ENCODE assay signal across 20 cellular contexts in genomic region chr12:75831413-75831812, GRCh38.
DNase-seq lines count a peak whose midpoint lies in the region; TF ChIP-seq lines count a peak whose summit lies in the region.
"Had no signal": no experiment of that assay in that cellular context is flagged by ENCODE, and none has a peak within 500 bp of the region (broad histone marks: within the 10 kb centered on the region; RNA-seq: fewer than 3 reads in every experiment).

No MANE protein-coding gene starts in this region.

- TF ChIP-seq CTCF in fibroblast of pulmonary artery (IDR thresholded peaks at IDR 0.05; ENCODE audit: low read length, missing control alignments) = no peak

- no peak overlapping the region for H2BK5ac ChIP-seq in mesendoderm (ENCODE audit: low read length)

- no peak overlapping the region for H2BK15ac ChIP-seq in mesendoderm (replicated peaks; ENCODE audit: low read depth)

- no peak overlapping the region for H3K23ac ChIP-seq in mesendoderm (ENCODE audit: low read length)

- no peak overlapping the region for H3K9ac ChIP-seq in mesendoderm (ENCODE audit: low read length)

- H3K79me2 ChIP-seq in mesendoderm (ENCODE audit: control insufficient read depth, insufficient read depth, low read length) = no peaks in the 10 kb centered on the region

- H3K79me1 ChIP-seq in mesendoderm (ENCODE audit: low read length) = no peaks in the 10 kb centered on the region

- no peaks in the 10 kb centered on the region for H3K36me3 ChIP-seq in mesendoderm (ENCODE audit: control insufficient read depth, insufficient read depth, low read length)
- H3K36me3 ChIP-seq: MG63, upper lobe of right lung had no signal

- H4K5ac ChIP-seq in mesendoderm (ENCODE audit: low read length) = no peak overlapping the region

- WGBS in mesendoderm (ENCODE audit: extremely low coverage, insufficient coverage, low lambda C conversion rate) = no CpG with 5 or more reads among the region's 3 CpGs

- no peak overlapping the region for H3K4ac ChIP-seq in mesendoderm (ENCODE audit: low read depth, low read length)

- H3K27ac ChIP-seq in mesendoderm (ENCODE audit: low read depth, low read length) = no peak overlapping the region
- H3K27ac ChIP-seq: upper lobe of right lung had no signal

- DNase-seq in NCI-H1105 treated with DMSO at 0.1 percent for 48 hours (lab: John Stamatoyannopoulos, UW) (peak; percentile 8), NCI-H1105 (lab: John Stamatoyannopoulos, UW) (no peak), NCI-H446 treated with DMSO at 0.1 percent for 48 hours (lab: John Stamatoyannopoulos, UW) (peak; percentile 64), fibroblast of pulmonary artery (ENCODE audit: low read depth) (peak; percentile 67), mesendoderm (peak; percentile 13), NCI-H2227 treated with DMSO at 0.1 percent for 48 hours (lab: John Stamatoyannopoulos, UW) (no peak), LoVo (ENCODE audit: low spot score) (no peak)
- no peak for DNase-seq in stimulated activated naive CD4-positive, alpha-beta T cell (lab: John Stamatoyannopoulos, UW)
- DNase-seq: activated B cell treated with CpG ODN at 0.5 μM for 24 hours; activated CD4-positive, alpha-beta memory T cell treated with anti-CD3 and anti-CD28 coated beads, Interleukin-2, amount 10 ng/mL, durations not matched to agents 7 days and 5 days; activated T-cell treated with anti-CD3 and anti-CD28 coated beads, Interleukin-2, amount 50 U/mL, for 24 hours; foreskin fibroblast; HCEC 1CT; kidney; MG63; NCI-H187 treated with DMSO at 0.1 percent for 48 hours; NCI-H69; T-helper 2 cell; upper lobe of right lung had no signal

- no peak overlapping the region for H3K4me2 ChIP-seq in mesendoderm (ENCODE audit: low read length)
- H3K4me2 ChIP-seq: A549 had no signal

- H2AK5ac ChIP-seq in mesendoderm (ENCODE audit: low read length) = no peak overlapping the region

- H3K4me1 ChIP-seq in mesendoderm (ENCODE audit: control insufficient read depth, low read depth, low read length) = no peaks in the 10 kb centered on the region
- H3K4me1 ChIP-seq: A549, upper lobe of right lung had no signal

- H3K4me3 ChIP-seq in fibroblast of pulmonary artery (replicated peaks; ENCODE audit: low read depth, low read length) (no peak overlapping the region), mesendoderm (ENCODE audit: low read length) (no peak overlapping the region)
- H3K4me3 ChIP-seq: A549, MG63, upper lobe of right lung had no signal

- no peak overlapping the region for H4K8ac ChIP-seq in mesendoderm (ENCODE audit: low read depth, low read length)

- no peak overlapping the region for H3K18ac ChIP-seq in mesendoderm (ENCODE audit: low read length)

- no peak overlapping the region for H2BK120ac ChIP-seq in mesendoderm (ENCODE audit: low read depth, low read length)

- no peak overlapping the region for H3K56ac ChIP-seq in mesendoderm (ENCODE audit: low read length)

- H3K27me3 ChIP-seq in mesendoderm (ENCODE audit: insufficient read depth, low read length, poor library complexity) = no peaks in the 10 kb centered on the region
- H3K27me3 ChIP-seq: MG63, upper lobe of right lung had no signal

Comparison
In these comparisons a context has a peak if more than half of its experiments do, and no peak if none do; other contexts are left out.
1. DNase-seq: peak in NCI-H1105 treated with DMSO at 0.1 percent for 48 hours (single experiment), NCI-H446 treated with DMSO at 0.1 percent for 48 hours (single experiment), fibroblast of pulmonary artery (single experiment) and mesendoderm (single experiment); none in NCI-H1105 (single experiment), stimulated activated naive CD4-positive, alpha-beta T cell (0 of 6), NCI-H2227 treated with DMSO at 0.1 percent for 48 hours (single experiment) and LoVo (single experiment).